21 cellular contexts compared by ENCODE assay signal in genomic region chr9:25442517-25442916, GRCh38.
DNase-seq lines count a peak whose midpoint lies in the region; ATAC-seq, FAIRE-seq and TF ChIP-seq lines count a peak whose summit lies in the region.
"Had no signal": no experiment of that assay in that cellular context is flagged by ENCODE, and none has a peak within 500 bp of the region (broad histone marks: within the 10 kb centered on the region; RNA-seq: fewer than 3 reads in every experiment).

No MANE protein-coding gene starts in this region.

- no peaks in the 10 kb centered on the region for H3K79me2 ChIP-seq in H9 (ENCODE audit: insufficient read depth, low read length)
- no peaks in the 10 kb centered on the region for H3K79me2 ChIP-seq in HepG2 (ENCODE audit: insufficient read depth, low read length)

- H3K4ac ChIP-seq in H9 (ENCODE audit: low read depth, low read length) = no peak overlapping the region

- no peak overlapping the region for H3K4me3 Mint-ChIP-seq in H9
- H3K4me3 Mint-ChIP-seq: CD14-positive monocyte; CD4-positive, alpha-beta memory T cell; HFFc6 had no signal

- peak overlapping the region; percentile 54 for H3K4me3 ChIP-seq in SK-N-MC
- H3K4me3 ChIP-seq in mucosa of rectum (ENCODE audit: low read length in 2 of 2) = no peak overlapping the region
- H3K4me3 ChIP-seq in HepG2 (replicated peaks in 1 of 3; ENCODE audit: insufficient read depth in 1 of 3, low read depth in 2 of 3, low read length in 3 of 3) = no peak overlapping the region
- H3K4me3 ChIP-seq: BLaER1, GM12878, GM23248 had no signal

- CTCF ChIA-PET in HepG2 (lab: Yijun Ruan, JAX; ENCODE audit: low intra/inter-chr PET ratio, low total read pairs) = no interaction called here

- no peak for TF ChIP-seq EP300 in HepG2 (IDR thresholded peaks at IDR 0.05; ENCODE audit: low read depth in 2 of 2, low read length in 2 of 2)
- no peak for TF ChIP-seq EP300 in HepG2 (CRISPR knock-in tag; IDR thresholded peaks at IDR 0.05; ENCODE audit: borderline replicate concordance)

- H3K27ac ChIP-seq in H9 (ENCODE audit: insufficient read length, low read depth, low read length) = no peak overlapping the region
- H3K27ac ChIP-seq in SK-N-MC = peak overlapping the region; percentile 98
- H3K27ac ChIP-seq in mucosa of rectum (ENCODE audit: low read depth in 2 of 2, low read length in 2 of 2) = peak overlapping the region; percentile 3 to 46
- H3K27ac ChIP-seq in HepG2 (ENCODE audit: extremely low read length, insufficient read depth, low read length) = no peak overlapping the region
- H3K27ac ChIP-seq: BLaER1, GM23248 had no signal

- no peak overlapping the region for H3K9ac ChIP-seq in H9 (ENCODE audit: extremely low read depth, insufficient read length, low read length)
- H3K9ac ChIP-seq in SK-N-MC (ENCODE audit: insufficient read length) = no peak overlapping the region
- H3K9ac ChIP-seq in mucosa of rectum (ENCODE audit: low read depth in 1 of 2, low read length in 2 of 2) = no peak overlapping the region
- H3K9ac ChIP-seq in HepG2 (ENCODE audit: insufficient read depth, low read depth, low read length) = no peak overlapping the region
- H3K9ac ChIP-seq: BLaER1, GM23248 had no signal

- H4K8ac ChIP-seq in H9 (replicated peaks; ENCODE audit: insufficient read length, low read depth, low read length) = no peak overlapping the region

- no peak for DNase-seq in H9
- no peak for DNase-seq in SK-N-MC (ENCODE audit: low read depth, low spot score)
- DNase-seq in kidney tubule cell (ENCODE audit: low spot score) = peak; percentile 2
- no peak for DNase-seq in HepG2 (ENCODE audit: low spot score)
- no peak for DNase-seq in cerebellar cortex (ENCODE audit: low spot score)
- DNase-seq in NOMO-1 (lab: John Stamatoyannopoulos, UW; ENCODE audit: unreplicated experiment in 2 of 2) = no peak
- DNase-seq: 8988T; Calu3; CD4-positive, alpha-beta memory T cell; DMS53; DND-41; EL; GM23248; HFFc6 had no signal

- H4K20me1 ChIP-seq in H9 (ENCODE audit: control insufficient read depth, insufficient read depth, insufficient read length) (no peaks in the 10 kb centered on the region), HepG2 (ENCODE audit: insufficient read depth, low read length) (no peaks in the 10 kb centered on the region)
- H4K20me1 ChIP-seq: BLaER1 had no signal

- no peak for TF ChIP-seq POLR2A in HepG2 (IDR thresholded peaks at IDR 0.05; ENCODE audit: insufficient read depth in 1 of 2, low read depth in 2 of 2, low read length in 2 of 2)

- H3K9me3 ChIP-seq in H9 (ENCODE audit: control insufficient read depth, low read depth, low read length) = no peaks in the 10 kb centered on the region
- no peaks in the 10 kb centered on the region for H3K9me3 ChIP-seq in SK-N-MC (ENCODE audit: low read depth, low read length)
- no peaks in the 10 kb centered on the region for H3K9me3 ChIP-seq in mucosa of rectum (ENCODE audit: control insufficient read depth in 2 of 2, low read length in 2 of 2)
- H3K9me3 ChIP-seq in HepG2 (ENCODE audit: low read length) = peaks cover 24% of the 10 kb centered on the region
- H3K9me3 ChIP-seq: BLaER1 had no signal

- peaks cover 0 to 14% (median 0%) of the 10 kb centered on the region in 3 experiments; a peak in 2 of 7 replicates for H3K36me3 Mint-ChIP-seq in H9 (ENCODE audit: insufficient read depth in 1 of 3, low read depth in 3 of 3)
- H3K36me3 Mint-ChIP-seq: CD14-positive monocyte; CD4-positive, alpha-beta memory T cell had no signal

- H2AFZ ChIP-seq in H9 (ENCODE audit: low read length) = peak overlapping the region; percentile 36
- no peak overlapping the region for H2AFZ ChIP-seq in HepG2 (ENCODE audit: low read length)
- H2AFZ ChIP-seq: GM23248 had no signal

- H3K36me3 ChIP-seq in SK-N-MC (ENCODE audit: insufficient read depth, low read length) = no peaks in the 10 kb centered on the region
- no peaks in the 10 kb centered on the region for H3K36me3 ChIP-seq in mucosa of rectum (ENCODE audit: control insufficient read depth in 2 of 2, insufficient read depth in 2 of 2, low read length in 2 of 2)
- H3K36me3 ChIP-seq in HepG2 (replicated peaks in 1 of 2; ENCODE audit: control insufficient read depth in 1 of 2, insufficient read depth in 2 of 2, low read length in 2 of 2) = no peaks in the 10 kb centered on the region
- H3K36me3 ChIP-seq: BLaER1 had no signal

- POLR2A ChIA-PET in HepG2 (lab: Yijun Ruan, JAX) = no interaction called here

- H3K23ac ChIP-seq in H9 (ENCODE audit: insufficient read length, low read depth, low read length) = no peak overlapping the region

- in situ Hi-C loops in HepG2 (cut with HindIII; ENCODE audit: extremely low pct_ligation_motif_present, low pct_unique_long_range_greater_than_20kb) = no loop called here

- no peak overlapping the region for H3K4me2 ChIP-seq in H9 (ENCODE audit: insufficient read depth, insufficient read length, low read length)
- H3K4me2 ChIP-seq in HepG2 (ENCODE audit: low read depth, low read length) = no peak overlapping the region
- H3K4me2 ChIP-seq: BLaER1 had no signal

- H3K18ac ChIP-seq in H9 (ENCODE audit: insufficient read length, low read depth, low read length) = no peak overlapping the region

- H2BK15ac ChIP-seq in H9 (ENCODE audit: low read depth, low read length) = no peak overlapping the region

- no peak overlapping the region for H4K91ac ChIP-seq in H9 (ENCODE audit: insufficient read length, low read depth, low read length)

- TF ChIP-seq RAD21 in HepG2 (CRISPR knock-in tag; IDR thresholded peaks at IDR 0.05) = no peak

- no peak overlapping the region for H2AK5ac ChIP-seq in H9 (ENCODE audit: insufficient read length, low read length)

- H3K79me1 ChIP-seq in H9 (ENCODE audit: insufficient read depth, low read depth, low read length, poor library complexity, severe bottlenecking) = no peaks in the 10 kb centered on the region

- no peaks in the 10 kb centered on the region for H3K23me2 ChIP-seq in H9 (ENCODE audit: insufficient read length, low read depth, low read length, poor library complexity, severe bottlenecking)

- ATAC-seq in HepG2 = no peak
- no peak for ATAC-seq in HG03159 (IDR thresholded peaks at IDR 0.05; ENCODE audit: unreplicated experiment)
- ATAC-seq: GM12878, HCT116 had no signal

- H3K4me1 Mint-ChIP-seq in H9 = no peaks in the 10 kb centered on the region
- H3K4me1 Mint-ChIP-seq: CD14-positive monocyte; CD4-positive, alpha-beta memory T cell had no signal

- no peak overlapping the region for H4K5ac ChIP-seq in H9 (ENCODE audit: insufficient read length, low read depth, low read length)

- H3K56ac ChIP-seq in H9 (ENCODE audit: insufficient read length, low read depth, low read length) = no peak overlapping the region

- FAIRE-seq in HepG2 (lab: Jason Lieb, UNC) = no peak
- FAIRE-seq: GM12878, H54 had no signal

- peaks cover 0 to 2% of the 10 kb centered on the region in 2 experiments; a peak in 3 of 5 replicates for H3K9me3 Mint-ChIP-seq in H9

- no TSS peak for BruUV-seq in HepG2 (replicated peaks; lab: Mats Ljungman, UMichigan)

- no peaks in the 10 kb centered on the region for H3K27me3 Mint-ChIP-seq in H9 (ENCODE audit: low read depth)
- H3K27me3 Mint-ChIP-seq: CD4-positive, alpha-beta memory T cell had no signal

- no peak overlapping the region for H2BK5ac ChIP-seq in H9 (ENCODE audit: insufficient read length, low read length)

- H2BK120ac ChIP-seq in H9 (ENCODE audit: low read depth, low read length, poor library complexity, severe bottlenecking) = peak overlapping the region; percentile 69

- peak overlapping the region in 1 of 3 experiments; percentile 31; a peak in 3 of 7 replicates for H3K27ac Mint-ChIP-seq in H9
- H3K27ac Mint-ChIP-seq: CD14-positive monocyte; CD4-positive, alpha-beta memory T cell; HFFc6 had no signal

- H2BK12ac ChIP-seq in H9 (ENCODE audit: insufficient read length, low read depth, low read length) = no peak overlapping the region

- no peak overlapping the region for H3K14ac ChIP-seq in H9 (ENCODE audit: insufficient read depth, low read length)

- H2BK20ac ChIP-seq in H9 (ENCODE audit: low read depth, low read length, poor library complexity, severe bottlenecking) = no peak overlapping the region

- H3K4me1 ChIP-seq in H9 (ENCODE audit: insufficient read depth, low read length) (no peaks in the 10 kb centered on the region), mucosa of rectum (ENCODE audit: control insufficient read depth in 2 of 2, insufficient read depth in 2 of 2, low read length in 2 of 2) (peaks cover 0 to 2% of the 10 kb centered on the region in 2 donors), HepG2 (ENCODE audit: insufficient read depth, low read length) (no peaks in the 10 kb centered on the region)
- H3K4me1 ChIP-seq: BLaER1 had no signal

- intact Hi-C loops in HepG2 (cut with micrococcal nuclease; ENCODE audit: unreplicated experiment) = no loop called here

- TF ChIP-seq CTCF in H9 (conservative IDR thresholded peaks at IDR 0.05) = no peak
- no peak for TF ChIP-seq CTCF in HepG2 (CRISPR knock-in tag; IDR thresholded peaks at IDR 0.05)

- WGBS in H9 (ENCODE audit: extremely low coverage, insufficient read length, low lambda C conversion rate) = no CpG with 5 or more reads among the region's 4 CpGs
- WGBS in HepG2 (ENCODE audit: low lambda C conversion rate) = 2% methylated on average over 4 of the region's 4 CpGs

- no peaks in the 10 kb centered on the region for H3K27me3 ChIP-seq in H9 (ENCODE audit: insufficient read depth, low read length)
- H3K27me3 ChIP-seq in mucosa of rectum (ENCODE audit: control insufficient read depth in 2 of 2, insufficient read depth in 2 of 2, low read length in 2 of 2) = no peaks in the 10 kb centered on the region
- H3K27me3 ChIP-seq in HepG2 (ENCODE audit: control insufficient read depth in 1 of 2, insufficient read depth in 2 of 2, low read length in 2 of 2) = no peaks in the 10 kb centered on the region
- H3K27me3 ChIP-seq: BLaER1 had no signal

- no peak overlapping the region for H3T11ph ChIP-seq in H9 (ENCODE audit: low read length)

TF ChIP-seq in HepG2, 621 proteins besides CTCF, POLR2A, EP300 and RAD21 (continues in another document):
- TF ChIP-seq MED1 (CRISPR knock-in tag; IDR thresholded peaks at IDR 0.05) (no peak), ZNF34 (CRISPR knock-in tag; IDR thresholded peaks at IDR 0.05; ENCODE audit: borderline replicate concordance) (no peak), ERF (CRISPR knock-in tag; IDR thresholded peaks at IDR 0.05) (no peak), MYC (CRISPR knock-in tag; IDR thresholded peaks at IDR 0.05; ENCODE audit: borderline replicate concordance) (no peak), ZBTB7A (CRISPR knock-in tag; IDR thresholded peaks at IDR 0.05) (no peak), MYPOP (CRISPR knock-in tag; IDR thresholded peaks at IDR 0.05) (no peak), RFXANK (CRISPR knock-in tag; IDR thresholded peaks at IDR 0.05) (no peak)

Comparison
In these comparisons a context has a peak if more than half of its experiments do, and no peak if none do; other contexts are left out.
1. H3K27ac ChIP-seq: peak in SK-N-MC (single experiment) and mucosa of rectum (2 of 2); none in H9 (single experiment) and HepG2 (single experiment).